In the genomic region with DNA sequence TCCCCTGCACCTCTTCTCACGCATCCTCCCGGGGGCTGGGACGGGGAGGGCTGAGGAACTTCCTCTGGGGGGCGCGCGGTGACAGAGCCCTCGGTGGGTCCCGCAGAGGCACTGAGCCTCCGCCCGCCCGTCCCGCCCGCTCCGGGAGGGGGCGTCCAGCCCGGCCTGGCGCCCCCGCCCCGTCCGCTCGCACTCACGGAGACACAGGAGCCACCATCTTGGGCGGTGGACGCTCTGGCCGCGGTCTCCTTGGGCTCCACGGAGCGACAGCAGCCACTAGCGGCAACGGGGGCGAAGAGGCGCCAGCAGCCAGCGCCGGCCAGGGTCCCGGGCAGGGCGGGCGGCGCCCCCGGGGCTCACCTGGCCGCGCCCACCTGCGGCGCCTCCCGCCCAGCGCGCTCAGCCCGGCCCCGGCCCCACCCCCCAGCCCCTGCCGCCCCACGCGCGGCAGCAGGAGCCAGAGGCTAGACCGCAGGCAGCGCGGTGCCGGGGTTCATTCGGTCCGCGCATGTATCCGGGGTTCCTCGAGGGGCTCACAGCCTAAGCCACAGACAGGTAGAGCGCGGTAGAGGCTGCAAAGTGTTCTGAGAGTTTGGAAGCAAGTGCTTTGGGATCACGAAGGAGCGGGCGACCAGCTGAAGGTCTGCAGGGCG, we compare ENCODE assay signal across 8 cellular contexts. TPM values are rescaled to one million over a fixed set of nuclear protein-coding genes. Genes with fewer than 3 reads are reported as not detected.
A peak's percentile ranks its signal among the peaks of the same experiment; 100 is the strongest.
DNase-seq lines count a peak whose midpoint lies in the region; ATAC-seq and TF ChIP-seq lines count a peak whose summit lies in the region.

TSS of gene C17orf113 (minus strand) at position 242 of the 653 bp plus-strand sequence. CDS start 7,225 bp downstream, outside the sequence.

- no peak within 1 kb of the TSS for H2BK20ac ChIP-seq in H9 (ENCODE audit: low read depth, low read length, poor library complexity, severe bottlenecking)

- no peaks in the 10 kb centered on the region for H3K9me3 ChIP-seq in CD4-positive, alpha-beta T cell (ENCODE audit: control insufficient read depth, low read length)
- H3K9me3 ChIP-seq in H9 (ENCODE audit: control insufficient read depth, low read depth, low read length) (no peaks in the 10 kb centered on the region), PC-9 (ENCODE audit: insufficient read depth, low read depth) (no peaks in the 10 kb centered on the region)

- H4K91ac ChIP-seq in H9 (ENCODE audit: insufficient read length, low read depth, low read length): no peak within 1 kb of the TSS

- H3F3A ChIP-seq in PC-9 (ENCODE audit: insufficient read depth, low read depth): no peaks in the 10 kb centered on the region

- H3K79me1 ChIP-seq in H9 (ENCODE audit: insufficient read depth, low read depth, low read length, poor library complexity, severe bottlenecking): no peaks in the 10 kb centered on the region

- TF ChIP-seq CTCF in CD4-positive, alpha-beta T cell (IDR thresholded peaks at IDR 0.05): no peak
- TF ChIP-seq CTCF in H9 (conservative IDR thresholded peaks at IDR 0.05) (peak; percentile 62), PC-9 (conservative IDR thresholded peaks at IDR 0.05) (no peak; the same call in 1 of the 2 replicates), osteocyte (IDR thresholded peaks at IDR 0.05) (peak; percentile 50)

- no peaks in the 10 kb centered on the region for H3K9me3 Mint-ChIP-seq in CD4-positive, alpha-beta T cell
- H3K9me3 Mint-ChIP-seq in H9: no peaks in the 10 kb centered on the region
- no peaks in the 10 kb centered on the region for H3K9me3 Mint-ChIP-seq in activated naive CD4-positive, alpha-beta T cell treated with anti-CD3 and anti-CD28 coated beads for 36 hours
- H3K9me3 Mint-ChIP-seq in osteocyte (ENCODE audit: unreplicated experiment): no peaks in the 10 kb centered on the region

- no peak within 1 kb of the TSS for H4K5ac ChIP-seq in H9 (ENCODE audit: insufficient read length, low read depth, low read length)

- H3T11ph ChIP-seq in H9 (ENCODE audit: low read length): no peak within 1 kb of the TSS

- intact Hi-C loops in CD4-positive, alpha-beta T cell (cut with DNase I, micrococcal nuclease): no loop called here
- intact Hi-C loops in PC-9 (cut with micrococcal nuclease; ENCODE audit: unreplicated experiment): loop anchor here (5.0 kb wide), 1 partner anchor 52 kb away; no protein-coding TSS in a partner anchor
- intact Hi-C loops in activated naive CD4-positive, alpha-beta T cell treated with anti-CD3 and anti-CD28 coated beads for 36 hours (cut with micrococcal nuclease): loop anchor here (1.0 kb wide), 1 partner anchor 25 kb away; no protein-coding TSS in a partner anchor
- intact Hi-C loops in head of caudate nucleus (cut with DNase I): no loop called here

- H3K4me2 ChIP-seq in H9 (ENCODE audit: insufficient read depth, insufficient read length, low read length) (peak within 1 kb of the TSS; percentile 69), PC-9 (peak within 1 kb of the TSS; percentile 92)

- H2BK15ac ChIP-seq in H9 (ENCODE audit: low read depth, low read length): no peak within 1 kb of the TSS

- no peaks in the 10 kb centered on the region for H3K9me2 ChIP-seq in PC-9 (ENCODE audit: insufficient read depth)

- peaks cover 16% of the 10 kb centered on the region for H3K27me3 ChIP-seq in CD4-positive, alpha-beta T cell (ENCODE audit: control insufficient read depth, insufficient read depth, low read length)
- H3K27me3 ChIP-seq in H9 (ENCODE audit: insufficient read depth, low read length) (no peaks in the 10 kb centered on the region), PC-9 (ENCODE audit: insufficient read depth, low read depth) (peaks cover 27% of the 10 kb centered on the region; the same call in 1 of the 2 replicates)

- no peak within 1 kb of the TSS for H2AK5ac ChIP-seq in H9 (ENCODE audit: insufficient read length, low read length)

- H2BK12ac ChIP-seq in H9 (ENCODE audit: insufficient read length, low read depth, low read length): no peak within 1 kb of the TSS

- no peak within 1 kb of the TSS; the same call in 1 of the 2 replicates for H3K14ac ChIP-seq in H9 (ENCODE audit: insufficient read depth, low read length)

- CTCF ChIA-PET in CD4-positive, alpha-beta T cell (lab: Charles Lee): no interaction called here
- CTCF ChIA-PET in PC-9 (lab: Charles Lee): interaction anchor here (0.6 kb wide), 2 partner anchors 86 to 132 kb away, joined by 3 to 4 read pairs; partner anchors contain the start of gene ACLY
- CTCF ChIA-PET in activated naive CD4-positive, alpha-beta T cell treated with anti-CD3 and anti-CD28 coated beads for 36 hours (lab: Charles Lee): interaction anchor here (1.0 to 1.2 kb wide), 3 partner anchors 9 to 57 kb away, joined by 3 to 4 read pairs (median 4); partner anchors contain the start of gene NKIRAS2

- H3K4me1 ChIP-seq in H9 (ENCODE audit: insufficient read depth, low read length) (peaks cover 7% of the 10 kb centered on the region; the same call in 1 of the 2 replicates), PC-9 (replicated peaks; ENCODE audit: insufficient read depth) (0 out of 2 replicates have a peak, but pooled peaks cover 3% of the 10 kb centered on the region)

- DNase-seq in CD4-positive, alpha-beta T cell: peak; percentile 9 to 55 (median 29)
- DNase-seq in H9: peak; percentile 78
- peak; percentile 47 to 54 for DNase-seq in PC-9
- DNase-seq in activated naive CD4-positive, alpha-beta T cell treated with anti-CD3 and anti-CD28 coated beads for 36 hours: peak; percentile 66
- DNase-seq in head of caudate nucleus: peak; percentile 16 to 81 (median 61)
- peak; percentile 88 for DNase-seq in osteocyte (ENCODE audit: extremely low spot score, unreplicated experiment)
- DNase-seq in A172 (ENCODE audit: low spot score): no peak

- H3K4me3 ChIP-seq in PC-9: peak within 1 kb of the TSS; percentile 64

- H3K56ac ChIP-seq in H9 (ENCODE audit: insufficient read length, low read depth, low read length): no peak within 1 kb of the TSS

- H3K18ac ChIP-seq in H9 (ENCODE audit: insufficient read length, low read depth, low read length): no peak within 1 kb of the TSS

- H4K20me1 ChIP-seq in H9 (ENCODE audit: control insufficient read depth, insufficient read depth, insufficient read length) (no peaks in the 10 kb centered on the region), PC-9 (ENCODE audit: insufficient read depth) (no peaks in the 10 kb centered on the region)

- H3K27me3 Mint-ChIP-seq in CD4-positive, alpha-beta T cell: peaks cover 38% of the 10 kb centered on the region
- peaks cover 33% of the 10 kb centered on the region for H3K27me3 Mint-ChIP-seq in H9 (ENCODE audit: low read depth)
- peaks cover 26% of the 10 kb centered on the region for H3K27me3 Mint-ChIP-seq in activated naive CD4-positive, alpha-beta T cell treated with anti-CD3 and anti-CD28 coated beads for 36 hours (ENCODE audit: low read depth)
- H3K27me3 Mint-ChIP-seq in osteocyte (ENCODE audit: unreplicated experiment): peaks cover 38% of the 10 kb centered on the region

- BruUV-seq in PC-9 (replicated peaks; lab: Mats Ljungman, UMichigan): no TSS peak

- no peak within 1 kb of the TSS for H4K8ac ChIP-seq in H9 (replicated peaks; ENCODE audit: insufficient read length, low read depth, low read length)

- H3K36me3 Mint-ChIP-seq in CD4-positive, alpha-beta T cell (ENCODE audit: low read depth): no peaks in the 10 kb centered on the region
- H3K36me3 Mint-ChIP-seq in H9 (ENCODE audit: insufficient read depth in 1 of 3, low read depth in 3 of 3) (no peaks in the 10 kb centered on the region; a peak in 1 of 7 replicates), osteocyte (ENCODE audit: unreplicated experiment) (no peaks in the 10 kb centered on the region)
- no peaks in the 10 kb centered on the region for H3K36me3 Mint-ChIP-seq in activated naive CD4-positive, alpha-beta T cell treated with anti-CD3 and anti-CD28 coated beads for 36 hours (ENCODE audit: low read depth)

- no peak within 1 kb of the TSS for H2BK120ac ChIP-seq in H9 (ENCODE audit: low read depth, low read length, poor library complexity, severe bottlenecking)

- no peaks in the 10 kb centered on the region for H3K36me3 ChIP-seq in PC-9 (ENCODE audit: low read depth)

- peak; percentile 72 for ATAC-seq in CD4-positive, alpha-beta T cell (ENCODE audit: poor library complexity)
- no peak for ATAC-seq in GM19467 (IDR thresholded peaks at IDR 0.05; ENCODE audit: unreplicated experiment)

- H2BK5ac ChIP-seq in H9 (ENCODE audit: insufficient read length, low read length): no peak within 1 kb of the TSS

- peak within 1 kb of the TSS; percentile 85 for H3K4me3 Mint-ChIP-seq in CD4-positive, alpha-beta T cell
- peak within 1 kb of the TSS; percentile 75 to 88 for H3K4me3 Mint-ChIP-seq in H9
- peak within 1 kb of the TSS; percentile 68 for H3K4me3 Mint-ChIP-seq in activated naive CD4-positive, alpha-beta T cell treated with anti-CD3 and anti-CD28 coated beads for 36 hours
- H3K4me3 Mint-ChIP-seq in osteocyte (ENCODE audit: unreplicated experiment): peak within 1 kb of the TSS; percentile 75

- peaks cover 9% of the 10 kb centered on the region for H3K23me2 ChIP-seq in H9 (ENCODE audit: insufficient read length, low read depth, low read length, poor library complexity, severe bottlenecking)

- H3K23ac ChIP-seq in H9 (ENCODE audit: insufficient read length, low read depth, low read length): no peak within 1 kb of the TSS

- no peak within 1 kb of the TSS for H3K4ac ChIP-seq in H9 (ENCODE audit: low read depth, low read length)

- H3K4me1 Mint-ChIP-seq in CD4-positive, alpha-beta T cell (ENCODE audit: low read depth): peaks cover 17% of the 10 kb centered on the region
- H3K4me1 Mint-ChIP-seq in H9 (peaks cover 48 to 57% of the 10 kb centered on the region in 2 experiments), osteocyte (ENCODE audit: unreplicated experiment) (peaks cover 2% of the 10 kb centered on the region)
- H3K4me1 Mint-ChIP-seq in activated naive CD4-positive, alpha-beta T cell treated with anti-CD3 and anti-CD28 coated beads for 36 hours (ENCODE audit: low read depth): peaks cover 3% of the 10 kb centered on the region

- no CpG with 5 or more reads among the region's 67 CpGs for WGBS in H9 (ENCODE audit: extremely low coverage, insufficient read length, low lambda C conversion rate)

- H2AFZ ChIP-seq in H9 (ENCODE audit: low read length) (no peak within 1 kb of the TSS), PC-9 (peak within 1 kb of the TSS; percentile 93)

- POLR2A ChIA-PET in CD4-positive, alpha-beta T cell (lab: Charles Lee): interaction anchor here (1.1 to 1.2 kb wide), 2 partner anchors 33 to 84 kb away, joined by 3 read pairs; partner anchors contain the start of genes CNP and DNAJC7
- POLR2A ChIA-PET in PC-9 (lab: Charles Lee; ENCODE audit: unreplicated experiment): interaction anchor here (0.6 kb wide), 1 partner anchor 354 kb away, joined by 4 read pairs; no protein-coding TSS in a partner anchor

- no peak within 1 kb of the TSS for H3K9ac ChIP-seq in H9 (ENCODE audit: extremely low read depth, insufficient read length, low read length)

- no peak within 1 kb of the TSS for H3K27ac Mint-ChIP-seq in CD4-positive, alpha-beta T cell
- H3K27ac Mint-ChIP-seq in H9 (peak within 1 kb of the TSS in 1 of 3 experiments; percentile 82; a peak in 1 of 7 replicates), osteocyte (ENCODE audit: unreplicated experiment) (no peak within 1 kb of the TSS)
- no peak within 1 kb of the TSS for H3K27ac Mint-ChIP-seq in activated naive CD4-positive, alpha-beta T cell treated with anti-CD3 and anti-CD28 coated beads for 36 hours

- H3K27ac ChIP-seq in CD4-positive, alpha-beta T cell (ENCODE audit: low read depth, low read length): no peak within 1 kb of the TSS
- H3K27ac ChIP-seq in H9 (ENCODE audit: insufficient read length, low read depth, low read length) (no peak within 1 kb of the TSS), PC-9 (no peak within 1 kb of the TSS)

- no peaks in the 10 kb centered on the region for H3K79me2 ChIP-seq in H9 (ENCODE audit: insufficient read depth, low read length)
- H3K79me2 ChIP-seq in PC-9 (ENCODE audit: low read depth): no peaks in the 10 kb centered on the region

RNA-seq across cellular contexts. Expression of gene C17orf113, which starts in this region (rescaled TPM):
- under 1 TPM; 0.42 to 0.55 TPM for total RNA-seq in CD4-positive, alpha-beta T cell
- total RNA-seq in H9 (2021): 1.0 and 1.2 TPM in 2 replicates
- 3.4 and 3.7 TPM in 2 replicates for total RNA-seq in PC-9 (2021)
- under 1 TPM; 0.20 to 0.31 TPM for total RNA-seq in activated naive CD4-positive, alpha-beta T cell treated with anti-CD3 and anti-CD28 coated beads for 36 hours
- 1.3 and 1.6 TPM in 2 replicates for total RNA-seq in osteocyte
- total RNA-seq in A172 (2014; rRNA removed; shearing (Covaris generic)): not detected in 2 replicates

Comparison
In these comparisons a context has a peak if more than half of its experiments do, and no peak if none do; other contexts are left out.
1. Peak in DNase-seq and ATAC-seq in CD4-positive, alpha-beta T cell; RNA of the gene not detected or under 1 TPM.
2. Peak in DNase-seq in activated naive CD4-positive, alpha-beta T cell treated with anti-CD3 and anti-CD28 coated beads for 36 hours; RNA of the gene not detected or under 1 TPM.
3. CTCF ChIP-seq: peak in H9 (single experiment) and osteocyte (single experiment); none in CD4-positive, alpha-beta T cell (single experiment) and PC-9 (single experiment).
4. intact Hi-C loops: an anchor here in PC-9 (5.0 kb wide) and activated naive CD4-positive, alpha-beta T cell treated with anti-CD3 and anti-CD28 coated beads for 36 hours (1.0 kb wide); none called in CD4-positive, alpha-beta T cell and head of caudate nucleus.
5. Peak in every context shown above with its lines, with median percentiles within 50 percentile points of each other: H3K4me3 Mint-ChIP-seq.